8 cellular contexts compared by ENCODE assay signal in genomic region chr7:99142727-99143521, GRCh38. TPM values are rescaled to one million over a fixed set of nuclear protein-coding genes. Genes with fewer than 3 reads are reported as not detected.
DNase-seq lines count a peak whose midpoint lies in the region; ATAC-seq lines count a peak whose summit lies in the region.

No MANE protein-coding gene starts in this region.

- no peak overlapping the region for H2AFZ ChIP-seq in ACC112 (ENCODE audit: low read length, unreplicated experiment)

- peak overlapping the region; percentile 92 for H3K4me3 ChIP-seq in ACC112 (ENCODE audit: low read depth, low read length)

- H3K27ac ChIP-seq in ACC112 (ENCODE audit: low read depth, low read length): peak overlapping the region; percentile 91

- peaks cover 29% of the 10 kb centered on the region for H3K4me1 ChIP-seq in ACC112 (ENCODE audit: control insufficient read depth, insufficient read depth, low read length, unreplicated experiment)

- peaks cover 41% of the 10 kb centered on the region for H3K79me2 ChIP-seq in ACC112 (ENCODE audit: control insufficient read depth, insufficient read depth, low read length, unreplicated experiment)

- H3K27me3 ChIP-seq in ACC112 (ENCODE audit: insufficient read depth, low read length): no peaks in the 10 kb centered on the region

- DNase-seq in NCI-H146 treated with DMSO at 0.1 percent for 48 hours (lab: John Stamatoyannopoulos, UW; ENCODE audit: unreplicated experiment) (peak; percentile 77), T-helper 22 cell (ENCODE audit: low read depth) (peak; percentile 89), anterior cingulate cortex (lab: John Stamatoyannopoulos, UW) (peak in 56 of 58 donors; percentile 33 to 96 (median 86)), hepatic stellate cell (ENCODE audit: low spot score) (peak; percentile 70), pulmonary artery endothelial cell (ENCODE audit: low read depth, low spot score) (peak; percentile 73), ureter (ENCODE audit: low spot score) (peak; percentile 98)

- ATAC-seq in GM21367 (IDR thresholded peaks at IDR 0.05; ENCODE audit: unreplicated experiment): peak; percentile 7

- no peaks in the 10 kb centered on the region for H3K36me3 ChIP-seq in ACC112 (ENCODE audit: insufficient read depth, low read length)

RNA-seq across cellular contexts. Expression of gene SMURF1, which starts 1.0 kb away (rescaled TPM):
- total RNA-seq in pulmonary artery endothelial cell (20.1 and 20.2 TPM in 2 replicates), ureter (40.9 TPM)

Comparison
In these comparisons a context has a peak if more than half of its experiments do, and no peak if none do; other contexts are left out.
1. Peak in every context shown above with its lines: DNase-seq, ATAC-seq, H3K4me3 ChIP-seq and H3K27ac ChIP-seq.